ENCODE assay signal across 13 cellular contexts in the genomic region with DNA sequence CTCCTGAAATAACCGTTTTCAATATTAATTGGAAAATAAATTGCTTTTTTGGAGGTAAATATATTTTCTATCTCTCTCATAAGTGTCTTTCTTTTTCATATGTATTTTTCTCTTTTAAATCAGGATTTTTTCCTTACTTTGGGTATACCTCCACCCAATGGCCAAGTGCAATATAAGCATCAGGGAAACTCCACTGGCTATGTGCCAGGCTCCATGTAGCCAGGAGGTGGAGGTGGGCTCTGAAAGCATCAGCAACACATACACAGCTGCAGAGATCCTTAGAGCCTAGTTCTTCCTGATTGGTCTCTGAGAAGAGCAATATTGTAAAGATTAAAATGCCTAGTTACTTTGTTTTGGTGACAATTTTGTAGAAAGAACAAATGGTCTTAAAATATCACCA. TPM values are rescaled to one million over a fixed set of nuclear protein-coding genes. Genes with fewer than 3 reads are reported as not detected.
DNase-seq lines count a peak whose midpoint lies in the region; ATAC-seq and TF ChIP-seq lines count a peak whose summit lies in the region.
"Had no signal": no experiment of that assay in that cellular context is flagged by ENCODE, and none has a peak within 500 bp of the region (broad histone marks: within the 10 kb centered on the region; RNA-seq: fewer than 3 reads in every experiment).

No MANE protein-coding gene starts in this region.

- TF ChIP-seq CTCF in A673 (conservative IDR thresholded peaks at IDR 0.05; ENCODE audit: low read depth, low read length) (peak; percentile 46), RWPE1 (conservative IDR thresholded peaks at IDR 0.05; ENCODE audit: low read depth) (no peak), fibroblast of pulmonary artery (IDR thresholded peaks at IDR 0.05; ENCODE audit: low read length, missing control alignments) (peak; percentile 5), ascending aorta (IDR thresholded peaks at IDR 0.05) (no peak)

- H3K27me3 ChIP-seq in A673 (replicated peaks; ENCODE audit: insufficient read depth, low read depth, low read length, poor library complexity) (peaks cover 73% of the 10 kb centered on the region), ascending aorta (no peaks in the 10 kb centered on the region)

- H3K9me3 ChIP-seq in A673 (ENCODE audit: low read depth, low read length, poor library complexity, severe bottlenecking) (no peaks in the 10 kb centered on the region), ascending aorta (no peaks in the 10 kb centered on the region)
- H3K9me3 ChIP-seq: heart left ventricle had no signal

- POLR2A ChIA-PET in A673 (lab: Charles Lee; ENCODE audit: low non-redundant PET) (no interaction called here), RWPE1 (lab: Yijun Ruan, JAX; ENCODE audit: low non-redundant PET) (no interaction called here)

- CTCF ChIA-PET in A673 (lab: Charles Lee), result interaction anchor here (0.5 kb wide), 1 partner anchor 289 kb away, joined by 3 read pairs; no protein-coding TSS in a partner anchor
- CTCF ChIA-PET in RWPE1 (lab: Yijun Ruan, JAX), result no interaction called here

- H3K27ac ChIP-seq in A673 (ENCODE audit: low read depth, low read length, poor library complexity, severe bottlenecking) (no peak overlapping the region), RWPE1 (no peak overlapping the region), ascending aorta (no peak overlapping the region)
- H3K27ac ChIP-seq: heart left ventricle had no signal

- intact Hi-C loops in A673 (cut with micrococcal nuclease; ENCODE audit: unreplicated experiment) (no loop called here), ascending aorta (cut with DNase I) (no loop called here)

- no peaks in the 10 kb centered on the region for H3K36me3 ChIP-seq in A673 (ENCODE audit: insufficient read depth, low read length, poor library complexity, severe bottlenecking)
- no peaks in the 10 kb centered on the region for H3K36me3 ChIP-seq in ascending aorta
- H3K36me3 ChIP-seq: heart left ventricle had no signal

- peaks cover 11% of the 10 kb centered on the region for H3K4me1 ChIP-seq in A673 (ENCODE audit: insufficient read depth, low read length, poor library complexity, severe bottlenecking)
- H3K4me1 ChIP-seq in ascending aorta, result no peaks in the 10 kb centered on the region

- no peak for ATAC-seq in HG02759 (IDR thresholded peaks at IDR 0.05; ENCODE audit: unreplicated experiment)
- ATAC-seq: heart left ventricle had no signal

- DNase-seq in A673 (ENCODE audit: low spot score) (peak; percentile 45), HT1080 (ENCODE audit: low read depth) (peak; percentile 32), RWPE1 (ENCODE audit: low spot score) (peak; percentile 8), fibroblast of pulmonary artery (ENCODE audit: low read depth) (peak; percentile 18), activated T-cell treated with anti-CD3 and anti-CD28 coated beads for 4 hours (no peak), DMS79 treated with DMSO at 0.1 percent for 48 hours (lab: John Stamatoyannopoulos, UW) (no peak), ascending aorta (ENCODE audit: low spot score in 2 of 2) (no peak)
- DNase-seq: GDM1, heart left ventricle, MV-4-11 had no signal

- H3K4me3 ChIP-seq in A673 (ENCODE audit: low read depth, low read length, poor library complexity, severe bottlenecking) (no peak overlapping the region), fibroblast of pulmonary artery (replicated peaks; ENCODE audit: low read depth, low read length) (no peak overlapping the region), ascending aorta (no peak overlapping the region)
- H3K4me3 ChIP-seq: heart left ventricle had no signal

- no TSS peak for BruUV-seq in A673 (replicated peaks; lab: Mats Ljungman, UMichigan)

RNA-seq across cellular contexts. Expression of a gene that starts 3.4 kb away (rescaled TPM):
- total RNA-seq in A673 (2021) (0.07 and 0.47 TPM in 2 replicates), ascending aorta (0.32 TPM)
- total RNA-seq in HT1080 (2014; rRNA removed; shearing (Covaris generic)), result 0.47 and 1.2 TPM in 2 replicates
- 1.2 and 2.3 TPM in 2 replicates for polyA plus RNA-seq in HT1080 (2015; cell fraction: cytosol; rRNA removed)
- polyA plus RNA-seq in HT1080 (2015; cell fraction: nucleus; rRNA removed), result 1.5 and 2.4 TPM in 2 replicates
- total RNA-seq: osteoblast had no signal
- polyA plus RNA-seq: heart left ventricle, liver had no signal

Comparison
In these comparisons a context has a peak if more than half of its experiments do, and no peak if none do; other contexts are left out.
1. DNase-seq: peak in A673 (single experiment), HT1080 (single experiment), RWPE1 (single experiment) and fibroblast of pulmonary artery (single experiment); none in activated T-cell treated with anti-CD3 and anti-CD28 coated beads for 4 hours (single experiment), DMS79 treated with DMSO at 0.1 percent for 48 hours (single experiment) and ascending aorta (0 of 2).
2. CTCF ChIP-seq: peak in A673 (single experiment) and fibroblast of pulmonary artery (single experiment); none in RWPE1 (single experiment) and ascending aorta (0 of 3).